Comparison of ENCODE assay signal across 8 cellular contexts in genomic region chr5:177378884-177379883, GRCh38. TPM values are rescaled to one million over a fixed set of nuclear protein-coding genes. Genes with fewer than 3 reads are reported as not detected.
DNase-seq lines count a peak whose midpoint lies in the region; ATAC-seq and TF ChIP-seq lines count a peak whose summit lies in the region.

No MANE protein-coding gene starts in this region.

- H3K27me3 Mint-ChIP-seq in H9 (ENCODE audit: low read depth) (peaks cover 33% of the 10 kb centered on the region), natural killer cell (ENCODE audit: low read depth in 2 of 2) (peaks cover 4 to 5% of the 10 kb centered on the region in 2 donors)

- H3K23ac ChIP-seq in H9 (ENCODE audit: insufficient read length, low read depth, low read length) = no peak overlapping the region

- H4K8ac ChIP-seq in H9 (replicated peaks; ENCODE audit: insufficient read length, low read depth, low read length) = no peak overlapping the region

- no peak overlapping the region for H2BK5ac ChIP-seq in H9 (ENCODE audit: insufficient read length, low read length)

- H3K18ac ChIP-seq in H9 (ENCODE audit: insufficient read length, low read depth, low read length) = no peak overlapping the region

- H3K27ac ChIP-seq in H9 (ENCODE audit: insufficient read length, low read depth, low read length) = no peak overlapping the region

- H2BK120ac ChIP-seq in H9 (ENCODE audit: low read depth, low read length, poor library complexity, severe bottlenecking) = no peak overlapping the region

- no peaks in the 10 kb centered on the region for H3K27me3 ChIP-seq in H9 (ENCODE audit: insufficient read depth, low read length)

- WGBS in H9 (ENCODE audit: extremely low coverage, insufficient read length, low lambda C conversion rate) = no CpG with 5 or more reads among the region's 15 CpGs

- H3K4me1 Mint-ChIP-seq in H9 (peaks cover 23 to 29% of the 10 kb centered on the region in 2 experiments), natural killer cell (peaks cover 0 to 11% of the 10 kb centered on the region in 2 donors)

- no peaks in the 10 kb centered on the region for H3K4me1 ChIP-seq in H9 (ENCODE audit: insufficient read depth, low read length)

- H2BK20ac ChIP-seq in H9 (ENCODE audit: low read depth, low read length, poor library complexity, severe bottlenecking) = no peak overlapping the region

- H4K20me1 ChIP-seq in H9 (ENCODE audit: control insufficient read depth, insufficient read depth, insufficient read length) = no peaks in the 10 kb centered on the region

- H2BK15ac ChIP-seq in H9 (ENCODE audit: low read depth, low read length) = no peak overlapping the region

- H3K79me2 ChIP-seq in H9 (ENCODE audit: insufficient read depth, low read length) = no peaks in the 10 kb centered on the region

- no peaks in the 10 kb centered on the region for H3K9me3 ChIP-seq in H9 (ENCODE audit: control insufficient read depth, low read depth, low read length)

- H3K4me2 ChIP-seq in H9 (ENCODE audit: insufficient read depth, insufficient read length, low read length) = no peak overlapping the region

- H4K5ac ChIP-seq in H9 (ENCODE audit: insufficient read length, low read depth, low read length) = no peak overlapping the region

- no peak overlapping the region for H3K14ac ChIP-seq in H9 (ENCODE audit: insufficient read depth, low read length)

- CTCF ChIA-PET in GM10248 (lab: Yijun Ruan, JAX) = interaction anchor here (0.9 to 35.5 kb wide), 11 partner anchors 2 to 269 kb away, joined by 3 to 734 read pairs (median 6); partner anchors contain the start of genes LMAN2, RGS14 and SLC34A1

- H3K9ac ChIP-seq in H9 (ENCODE audit: extremely low read depth, insufficient read length, low read length) = no peak overlapping the region

- ATAC-seq in HG02678 (IDR thresholded peaks at IDR 0.05; ENCODE audit: unreplicated experiment) = peak; percentile 63
- ATAC-seq in natural killer cell = no peak
- no peak for ATAC-seq in left cardiac atrium
- ATAC-seq in HG02623 (IDR thresholded peaks at IDR 0.05; ENCODE audit: unreplicated experiment) = no peak

- peak; percentile 64 for DNase-seq in GM10248 (ENCODE audit: extremely low spot score)
- peak; percentile 35 for DNase-seq in UCSD-AML1 (lab: John Stamatoyannopoulos, UW; ENCODE audit: unreplicated experiment)
- DNase-seq in kidney tubule cell (ENCODE audit: low spot score) = peak; percentile 93
- no peak for DNase-seq in H9
- no peak for DNase-seq in natural killer cell
- DNase-seq in left cardiac atrium = no peak

- no peak overlapping the region for H3T11ph ChIP-seq in H9 (ENCODE audit: low read length)

- TF ChIP-seq CTCF in GM10248 (IDR thresholded peaks at IDR 0.05; ENCODE audit: control extremely low read depth, extremely low read depth, low read depth, missing control alignments) = no peak
- no peak for TF ChIP-seq CTCF in H9 (conservative IDR thresholded peaks at IDR 0.05)
- TF ChIP-seq CTCF in natural killer cell (IDR thresholded peaks at IDR 0.05) = no peak

- H3K27ac Mint-ChIP-seq in H9 (no peak overlapping the region; a peak in 2 of 7 replicates), natural killer cell (no peak overlapping the region)

- no peak overlapping the region for H3K56ac ChIP-seq in H9 (ENCODE audit: insufficient read length, low read depth, low read length)

- no peaks in the 10 kb centered on the region for H3K79me1 ChIP-seq in H9 (ENCODE audit: insufficient read depth, low read depth, low read length, poor library complexity, severe bottlenecking)

- no peak overlapping the region for H4K91ac ChIP-seq in H9 (ENCODE audit: insufficient read length, low read depth, low read length)

- no peak overlapping the region for H3K4ac ChIP-seq in H9 (ENCODE audit: low read depth, low read length)

- H2AFZ ChIP-seq in H9 (ENCODE audit: low read length) = no peak overlapping the region

- H3K9me3 Mint-ChIP-seq in H9 (no peaks in the 10 kb centered on the region; a peak in 1 of 5 replicates), natural killer cell (no peaks in the 10 kb centered on the region)

- no peak overlapping the region for H2AK5ac ChIP-seq in H9 (ENCODE audit: insufficient read length, low read length)

- POLR2A ChIA-PET in GM10248 (lab: Yijun Ruan, JAX) = interaction anchor here (0.6 to 1.4 kb wide), 4 partner anchors 11 to 271 kb away, joined by 3 to 6 read pairs (median 4); no protein-coding TSS in a partner anchor

- intact Hi-C loops in natural killer cell (cut with micrococcal nuclease) = no loop called here
- intact Hi-C loops in left cardiac atrium (cut with DNase I) = no loop called here

- no peak overlapping the region for H2BK12ac ChIP-seq in H9 (ENCODE audit: insufficient read length, low read depth, low read length)

- H3K36me3 Mint-ChIP-seq in H9 (ENCODE audit: insufficient read depth in 1 of 3, low read depth in 3 of 3) (no peaks in the 10 kb centered on the region), natural killer cell (no peaks in the 10 kb centered on the region)

- H3K4me3 Mint-ChIP-seq in H9 (no peak overlapping the region), natural killer cell (no peak overlapping the region)

- no peaks in the 10 kb centered on the region for H3K23me2 ChIP-seq in H9 (ENCODE audit: insufficient read length, low read depth, low read length, poor library complexity, severe bottlenecking)

RNA-seq across cellular contexts. Expression of gene SLC34A1, which starts 5.0 kb away (rescaled TPM):
- total RNA-seq in H9 (2021) = not detected in 2 replicates
- under 1 TPM; 0.50 to 0.66 (median 0.63) TPM for total RNA-seq in natural killer cell
- total RNA-seq in left cardiac atrium = not detected

RNA-seq across cellular contexts. Expression of gene PFN3, which starts 21.3 kb away (rescaled TPM):
- not detected in 2 replicates for total RNA-seq in H9 (2021)
- total RNA-seq in natural killer cell = not detected
- total RNA-seq in left cardiac atrium = not detected

RNA-seq across cellular contexts. Expression of gene RGS14, which starts 21.5 kb away (rescaled TPM):
- total RNA-seq in H9 (2021) (12.3 and 16.4 TPM in 2 replicates), natural killer cell (10 to 100 TPM; 57.3 to 87.0 (median 66.1) TPM), left cardiac atrium (1 to 10 TPM; 3.7 to 4.7 TPM)

RNA-seq across cellular contexts. Expression of gene LMAN2, which starts 27.7 kb away (rescaled TPM):
- total RNA-seq in H9 (2021) (105 and 106 TPM in 2 replicates), natural killer cell (100 to 1,000 TPM; 112 to 124 (median 114) TPM), left cardiac atrium (10 to 100 TPM; 76.4 to 77.7 TPM)

RNA-seq across cellular contexts. Expression of gene F12, which starts 30.2 kb away (rescaled TPM):
- total RNA-seq in H9 (2021) = 2.3 and 3.5 TPM in 2 replicates
- 1 to 10 TPM in 1 of 3 donors, under 1 TPM in 2; 0.66 to 1.7 (median 0.93) TPM for total RNA-seq in natural killer cell
- total RNA-seq in left cardiac atrium = under 1 TPM; 0.27 to 0.39 TPM

Comparison
In these comparisons a context has a peak if more than half of its experiments do, and no peak if none do; other contexts are left out.
1. DNase-seq: peak in GM10248 (single experiment), UCSD-AML1 (single experiment) and kidney tubule cell (single experiment); none in H9 (single experiment), natural killer cell (single experiment) and left cardiac atrium (single experiment).